1 cellular context compared by ENCODE assay signal in the genomic region with DNA sequence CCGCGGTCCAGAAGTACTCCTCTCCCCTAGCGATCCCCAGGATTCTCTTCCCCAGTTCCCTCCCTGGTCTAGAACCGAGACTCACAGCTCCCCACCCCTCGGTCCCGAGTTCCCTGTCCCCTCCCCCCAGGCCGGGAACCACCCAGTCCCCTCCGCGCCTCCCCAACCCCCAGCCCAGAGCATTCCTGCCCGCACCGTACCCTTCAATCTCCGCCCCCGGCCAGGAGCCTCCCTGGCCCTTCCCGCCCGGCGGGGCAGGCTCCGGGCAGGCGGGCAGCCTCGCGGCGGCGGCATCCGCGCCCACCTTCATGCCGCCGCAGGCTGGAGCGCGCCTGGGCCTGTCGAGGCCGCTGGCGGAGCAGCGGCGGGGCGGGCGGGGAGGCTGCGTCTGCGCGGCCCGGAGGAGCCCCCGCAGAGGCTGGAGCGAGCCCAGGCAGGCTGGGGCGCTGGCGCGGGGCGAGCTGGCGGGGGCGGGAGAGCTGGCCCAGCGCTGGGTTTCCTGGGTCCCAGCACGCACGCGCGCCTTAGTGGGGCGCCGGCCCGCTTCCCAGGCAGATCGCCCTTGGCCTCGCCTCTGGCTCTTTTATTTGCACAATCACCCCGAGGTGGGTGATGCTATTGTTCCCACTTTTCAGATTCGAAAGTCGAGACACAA.
TF ChIP-seq lines count a peak whose summit lies in the region.

No MANE protein-coding gene starts in this region.

TF ChIP-seq in HepG2, 621 proteins besides CTCF, POLR2A, EP300 and RAD21 (continued from another document):
- TF ChIP-seq, protein P1, sequence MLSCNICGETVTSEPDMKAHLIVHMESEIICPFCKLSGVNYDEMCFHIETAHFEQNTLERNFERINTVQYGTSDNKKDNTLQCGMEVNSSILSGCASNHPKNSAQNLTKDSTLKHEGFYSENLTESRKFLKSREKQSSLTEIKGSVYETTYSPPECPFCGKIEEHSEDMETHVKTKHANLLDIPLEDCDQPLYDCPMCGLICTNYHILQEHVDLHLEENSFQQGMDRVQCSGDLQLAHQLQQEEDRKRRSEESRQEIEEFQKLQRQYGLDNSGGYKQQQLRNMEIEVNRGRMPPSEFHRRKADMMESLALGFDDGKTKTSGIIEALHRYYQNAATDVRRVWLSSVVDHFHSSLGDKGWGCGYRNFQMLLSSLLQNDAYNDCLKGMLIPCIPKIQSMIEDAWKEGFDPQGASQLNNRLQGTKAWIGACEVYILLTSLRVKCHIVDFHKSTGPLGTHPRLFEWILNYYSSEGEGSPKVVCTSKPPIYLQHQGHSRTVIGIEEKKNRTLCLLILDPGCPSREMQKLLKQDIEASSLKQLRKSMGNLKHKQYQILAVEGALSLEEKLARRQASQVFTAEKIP (CRISPR knock-in tag; IDR thresholded peaks at IDR 0.05; ENCODE audit: borderline replicate concordance) = no peak
- TF ChIP-seq ZNF616 (CRISPR knock-in tag; IDR thresholded peaks at IDR 0.05; ENCODE audit: low read depth) = 0 out of 2 replicates have a peak, but pooled peaks have one; percentile 52
- no peak for TF ChIP-seq ZSCAN21 (CRISPR knock-in tag; IDR thresholded peaks at IDR 0.05; ENCODE audit: borderline replicate concordance)
- TF ChIP-seq CC2D1A (CRISPR knock-in tag; IDR thresholded peaks at IDR 0.05) = no peak
- TF ChIP-seq, protein P2, sequence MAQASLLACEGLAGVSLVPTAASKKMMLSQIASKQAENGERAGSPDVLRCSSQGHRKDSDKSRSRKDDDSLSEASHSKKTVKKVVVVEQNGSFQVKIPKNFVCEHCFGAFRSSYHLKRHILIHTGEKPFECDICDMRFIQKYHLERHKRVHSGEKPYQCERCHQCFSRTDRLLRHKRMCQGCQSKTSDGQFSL (CRISPR knock-in tag; IDR thresholded peaks at IDR 0.05) = no peak
- TF ChIP-seq, protein P3, sequence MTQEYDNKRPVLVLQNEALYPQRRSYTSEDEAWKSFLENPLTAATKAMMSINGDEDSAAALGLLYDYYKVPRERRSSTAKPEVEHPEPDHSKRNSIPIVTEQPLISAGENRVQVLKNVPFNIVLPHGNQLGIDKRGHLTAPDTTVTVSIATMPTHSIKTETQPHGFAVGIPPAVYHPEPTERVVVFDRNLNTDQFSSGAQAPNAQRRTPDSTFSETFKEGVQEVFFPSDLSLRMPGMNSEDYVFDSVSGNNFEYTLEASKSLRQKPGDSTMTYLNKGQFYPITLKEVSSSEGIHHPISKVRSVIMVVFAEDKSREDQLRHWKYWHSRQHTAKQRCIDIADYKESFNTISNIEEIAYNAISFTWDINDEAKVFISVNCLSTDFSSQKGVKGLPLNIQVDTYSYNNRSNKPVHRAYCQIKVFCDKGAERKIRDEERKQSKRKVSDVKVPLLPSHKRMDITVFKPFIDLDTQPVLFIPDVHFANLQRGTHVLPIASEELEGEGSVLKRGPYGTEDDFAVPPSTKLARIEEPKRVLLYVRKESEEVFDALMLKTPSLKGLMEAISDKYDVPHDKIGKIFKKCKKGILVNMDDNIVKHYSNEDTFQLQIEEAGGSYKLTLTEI (CRISPR knock-in tag; conservative IDR thresholded peaks at IDR 0.05) = no peak
- TF ChIP-seq ZNF629 (CRISPR knock-in tag; conservative IDR thresholded peaks at IDR 0.05) = peak; percentile 81
- TF ChIP-seq ZNF20 (CRISPR knock-in tag; IDR thresholded peaks at IDR 0.05) = no peak
- TF ChIP-seq NKX3-1 (CRISPR knock-in tag; IDR thresholded peaks at IDR 0.05) = no peak
- TF ChIP-seq, protein P4, sequence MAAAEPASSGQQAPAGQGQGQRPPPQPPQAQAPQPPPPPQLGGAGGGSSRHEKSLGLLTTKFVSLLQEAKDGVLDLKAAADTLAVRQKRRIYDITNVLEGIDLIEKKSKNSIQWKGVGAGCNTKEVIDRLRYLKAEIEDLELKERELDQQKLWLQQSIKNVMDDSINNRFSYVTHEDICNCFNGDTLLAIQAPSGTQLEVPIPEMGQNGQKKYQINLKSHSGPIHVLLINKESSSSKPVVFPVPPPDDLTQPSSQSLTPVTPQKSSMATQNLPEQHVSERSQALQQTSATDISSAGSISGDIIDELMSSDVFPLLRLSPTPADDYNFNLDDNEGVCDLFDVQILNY (CRISPR knock-in tag; conservative IDR thresholded peaks at IDR 0.05) = no peak
- TF ChIP-seq HNRNPLL (IDR thresholded peaks at IDR 0.05; ENCODE audit: low read depth, low read length, poor library complexity, severe bottlenecking) = peak; percentile 3
- TF ChIP-seq ATM (IDR thresholded peaks at IDR 0.05; ENCODE audit: borderline replicate concordance) = no peak
